Comparison of ENCODE assay signal across 21 cellular contexts in the genomic region with DNA sequence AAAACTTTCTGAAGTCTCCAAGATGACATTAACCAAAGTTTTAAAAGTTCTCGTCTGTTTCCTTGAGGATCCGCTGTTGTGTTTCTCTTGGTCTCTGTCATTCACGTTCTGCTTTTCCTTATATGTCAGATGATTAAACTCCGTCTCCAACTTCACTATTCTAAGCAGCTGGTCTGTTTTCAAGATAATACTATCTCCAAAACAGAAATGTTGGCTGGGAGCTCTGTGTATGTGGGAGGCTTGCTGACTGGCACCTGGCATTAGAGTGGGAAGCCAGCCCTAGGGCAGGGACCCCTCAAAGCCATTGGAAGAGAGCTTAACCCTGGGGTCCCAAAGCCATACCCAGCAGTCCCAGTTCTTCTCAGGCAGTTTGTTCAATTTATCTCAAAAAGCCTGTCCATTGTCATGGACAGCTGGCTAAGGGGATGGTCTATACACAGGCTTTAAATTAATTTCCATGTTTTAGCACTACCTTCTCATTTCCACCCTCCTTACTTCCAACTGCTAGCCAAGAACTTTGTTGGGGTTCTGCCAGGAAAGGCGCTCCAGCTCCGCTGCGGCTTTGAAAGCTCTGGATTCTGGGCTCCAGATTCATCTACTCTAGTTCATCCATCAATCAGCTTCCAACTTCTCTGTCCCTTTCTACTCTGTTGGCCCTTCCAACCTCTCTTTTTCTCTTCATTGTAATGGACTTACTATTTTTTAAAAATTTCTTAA. TPM values are rescaled to one million over a fixed set of nuclear protein-coding genes. Genes with fewer than 3 reads are reported as not detected.
A peak's percentile ranks its signal among the peaks of the same experiment; 100 is the strongest.
DNase-seq lines count a peak whose midpoint lies in the region; ATAC-seq, FAIRE-seq and TF ChIP-seq lines count a peak whose summit lies in the region.
"Had no signal": no experiment of that assay in that cellular context is flagged by ENCODE, and none has a peak within 500 bp of the region (broad histone marks: within the 10 kb centered on the region; RNA-seq: fewer than 3 reads in every experiment).

No MANE protein-coding gene starts in this region.

- H3K27ac Mint-ChIP-seq in activated T-helper 17 cell treated with anti-CD3 and anti-CD28 coated beads, Interleukin-2, amount 50 U/mL, for 72 hours, result peak overlapping the region; percentile 78
- H3K27ac Mint-ChIP-seq in activated CD8-positive, alpha-beta memory T cell treated with anti-CD3 and anti-CD28 coated beads, Interleukin-2, amount 10 ng/mL, durations not matched to agents 7 days and 5 days, result no peak overlapping the region
- H3K27ac Mint-ChIP-seq: activated naive CD8-positive, alpha-beta T cell treated with anti-CD3 and anti-CD28 coated beads, Interleukin-2, amount 10 ng/mL, durations not matched to agents 7 days and 5 days; neural progenitor cell had no signal

- CTCF ChIA-PET in HepG2 (lab: Yijun Ruan, JAX; ENCODE audit: low intra/inter-chr PET ratio, low total read pairs), result no interaction called here
- CTCF ChIA-PET in activated CD8-positive, alpha-beta memory T cell treated with anti-CD3 and anti-CD28 coated beads, Interleukin-2, amount 10 ng/mL, durations not matched to agents 7 days and 5 days (lab: Charles Lee), result interaction anchor here (0.6 kb wide), 1 partner anchor 9 kb away, joined by 3 read pairs; a partner anchor contains a TSS

- H3K27me3 ChIP-seq in HUES6 (ENCODE audit: control insufficient read depth, insufficient read depth, low read length) (no peaks in the 10 kb centered on the region), skeletal muscle tissue (ENCODE audit: control insufficient read depth in 3 of 3, insufficient read depth in 3 of 3, low read length in 3 of 3) (no peaks in the 10 kb centered on the region), HepG2 (ENCODE audit: control insufficient read depth in 1 of 2, insufficient read depth in 2 of 2, low read length in 2 of 2) (no peaks in the 10 kb centered on the region; a peak in 1 of 5 replicates)
- H3K27me3 ChIP-seq: BLaER1 treated with 17β-estradiol and CSF1 and Interleukin-3, amounts not matched to agents 10 nM and 100 nM; gastroesophageal sphincter; neural progenitor cell had no signal

- H3K4me1 ChIP-seq in HUES6 (ENCODE audit: control insufficient read depth, insufficient read depth, low read length) (peaks cover 22% of the 10 kb centered on the region), skeletal muscle tissue (ENCODE audit: control insufficient read depth in 3 of 3, insufficient read depth in 3 of 3, low read length in 3 of 3) (peaks cover 11 to 34% (median 20%) of the 10 kb centered on the region in 3 donors), HepG2 (ENCODE audit: insufficient read depth, low read length) (peaks cover 20% of the 10 kb centered on the region)

- no peak for TF ChIP-seq POLR2A in HepG2 (IDR thresholded peaks at IDR 0.05; ENCODE audit: insufficient read depth in 1 of 2, low read depth in 2 of 2, low read length in 2 of 2)

- H3K4me1 Mint-ChIP-seq in activated T-helper 17 cell treated with anti-CD3 and anti-CD28 coated beads, Interleukin-2, amount 50 U/mL, for 72 hours, result peaks cover 14% of the 10 kb centered on the region
- peaks cover 6% of the 10 kb centered on the region for H3K4me1 Mint-ChIP-seq in activated CD8-positive, alpha-beta memory T cell treated with anti-CD3 and anti-CD28 coated beads, Interleukin-2, amount 10 ng/mL, durations not matched to agents 7 days and 5 days

- no peaks in the 10 kb centered on the region for H3K9me3 Mint-ChIP-seq in activated T-helper 17 cell treated with anti-CD3 and anti-CD28 coated beads, Interleukin-2, amount 50 U/mL, for 72 hours
- H3K9me3 Mint-ChIP-seq in activated CD8-positive, alpha-beta memory T cell treated with anti-CD3 and anti-CD28 coated beads, Interleukin-2, amount 10 ng/mL, durations not matched to agents 7 days and 5 days (ENCODE audit: low read depth), result no peaks in the 10 kb centered on the region
- H3K9me3 Mint-ChIP-seq: activated naive CD8-positive, alpha-beta T cell treated with anti-CD3 and anti-CD28 coated beads, Interleukin-2, amount 10 ng/mL, durations not matched to agents 7 days and 5 days; neural progenitor cell had no signal

- H3K27ac ChIP-seq in HUES6 (ENCODE audit: low read depth, low read length) (peak overlapping the region; percentile 22), skeletal muscle tissue (ENCODE audit: low read depth, low read length) (peak overlapping the region; percentile 28), HepG2 (ENCODE audit: extremely low read length, insufficient read depth, low read length) (no peak overlapping the region)
- H3K27ac ChIP-seq: BLaER1 treated with 17β-estradiol and CSF1 and Interleukin-3, amounts not matched to agents 10 nM and 100 nM; gastroesophageal sphincter; neural progenitor cell; thoracic aorta had no signal

- in situ Hi-C loops in HepG2 (cut with HindIII; ENCODE audit: extremely low pct_ligation_motif_present, low pct_unique_long_range_greater_than_20kb), result no loop called here

- H3K4me3 ChIP-seq in HUES6 (ENCODE audit: low read depth, low read length) (no peak overlapping the region), skeletal muscle tissue (ENCODE audit: low read length in 3 of 3) (no peak overlapping the region), HepG2 (replicated peaks in 1 of 3; ENCODE audit: insufficient read depth in 1 of 3, low read depth in 2 of 3, low read length in 3 of 3) (no peak overlapping the region)
- H3K4me3 ChIP-seq: BLaER1 treated with 17β-estradiol and CSF1 and Interleukin-3, amounts not matched to agents 10 nM and 100 nM; gastroesophageal sphincter; HAP-1; neural progenitor cell; thoracic aorta had no signal

- H3K36me3 ChIP-seq in HUES6 (ENCODE audit: control insufficient read depth, insufficient read depth, low read length) (peaks cover 48% of the 10 kb centered on the region), skeletal muscle tissue (ENCODE audit: control insufficient read depth in 3 of 3, insufficient read depth in 3 of 3, low read length in 3 of 3) (peaks cover 4 to 18% (median 7%) of the 10 kb centered on the region in 3 donors), HepG2 (replicated peaks in 1 of 2; ENCODE audit: control insufficient read depth in 1 of 2, insufficient read depth in 2 of 2, low read length in 2 of 2) (peaks cover 8 to 42% of the 10 kb centered on the region in 2 experiments)
- H3K36me3 ChIP-seq: neural progenitor cell had no signal

- H3K9me3 ChIP-seq in HUES6 (ENCODE audit: control insufficient read depth, insufficient read depth, low read depth, low read length) (no peaks in the 10 kb centered on the region), skeletal muscle tissue (ENCODE audit: control insufficient read depth in 3 of 3, low read length in 3 of 3) (no peaks in the 10 kb centered on the region), HepG2 (ENCODE audit: low read length) (no peaks in the 10 kb centered on the region)
- H3K9me3 ChIP-seq: BLaER1 treated with 17β-estradiol and CSF1 and Interleukin-3, amounts not matched to agents 10 nM and 100 nM; gastroesophageal sphincter; HAP-1; thoracic aorta had no signal

- DNase-seq in left cardiac atrium (no peak), HepG2 (ENCODE audit: low spot score) (no peak), AG20443 (ENCODE audit: low spot score) (no peak)
- DNase-seq in activated CD8-positive, alpha-beta memory T cell treated with anti-CD3 and anti-CD28 coated beads, Interleukin-2, amount 10 ng/mL, durations not matched to agents 7 days and 5 days, result no peak
- DNase-seq: activated CD4-positive, alpha-beta T cell treated with anti-CD3 and anti-CD28 coated beads for 1 hour; activated naive CD8-positive, alpha-beta T cell treated with anti-CD3 and anti-CD28 coated beads, Interleukin-2, amount 10 ng/mL, durations not matched to agents 7 days and 5 days; caudate nucleus; DMS79; NCI-H1436 treated with DMSO at 0.1 percent for 48 hours; stimulated activated CD4-positive, alpha-beta T cell treated with anti-CD3 and anti-CD28 coated beads, Interleukin-4, amount 100 ng/mL, for 1 hour; T-helper 1 cell had no signal

- TF ChIP-seq CTCF in HepG2 (CRISPR knock-in tag; IDR thresholded peaks at IDR 0.05), result no peak

- H3K4me2 ChIP-seq in HepG2 (ENCODE audit: low read depth, low read length), result no peak overlapping the region
- H3K4me2 ChIP-seq: neural progenitor cell had no signal

- TF ChIP-seq EP300 in HepG2 (IDR thresholded peaks at IDR 0.05; ENCODE audit: low read depth in 2 of 2, low read length in 2 of 2), result no peak
- TF ChIP-seq EP300 in HepG2 (CRISPR knock-in tag; IDR thresholded peaks at IDR 0.05; ENCODE audit: borderline replicate concordance), result no peak

- peaks cover 17% of the 10 kb centered on the region for H4K20me1 ChIP-seq in HepG2 (ENCODE audit: insufficient read depth, low read length)

- no peak overlapping the region for H3K4me3 Mint-ChIP-seq in activated T-helper 17 cell treated with anti-CD3 and anti-CD28 coated beads, Interleukin-2, amount 50 U/mL, for 72 hours
- H3K4me3 Mint-ChIP-seq in activated CD8-positive, alpha-beta memory T cell treated with anti-CD3 and anti-CD28 coated beads, Interleukin-2, amount 10 ng/mL, durations not matched to agents 7 days and 5 days, result no peak overlapping the region
- H3K4me3 Mint-ChIP-seq: activated naive CD8-positive, alpha-beta T cell treated with anti-CD3 and anti-CD28 coated beads, Interleukin-2, amount 10 ng/mL, durations not matched to agents 7 days and 5 days; neural progenitor cell had no signal

- intact Hi-C loops in left cardiac atrium (cut with DNase I), result loop anchor here in 1 of 2 donors (5.0 kb wide), 1 partner anchor 46 kb away; a partner anchor contains a TSS
- intact Hi-C loops in HepG2 (cut with micrococcal nuclease; ENCODE audit: unreplicated experiment), result no loop called here

- no peak overlapping the region for H2AFZ ChIP-seq in HepG2 (ENCODE audit: low read length)
- H2AFZ ChIP-seq: neural progenitor cell had no signal

- no peak for FAIRE-seq in HepG2 (lab: Jason Lieb, UNC)
- FAIRE-seq: GM18507 had no signal

- peaks cover 63% of the 10 kb centered on the region for H3K36me3 Mint-ChIP-seq in activated T-helper 17 cell treated with anti-CD3 and anti-CD28 coated beads, Interleukin-2, amount 50 U/mL, for 72 hours (ENCODE audit: low read depth)
- peaks cover 24% of the 10 kb centered on the region for H3K36me3 Mint-ChIP-seq in activated CD8-positive, alpha-beta memory T cell treated with anti-CD3 and anti-CD28 coated beads, Interleukin-2, amount 10 ng/mL, durations not matched to agents 7 days and 5 days

- peaks cover 56% of the 10 kb centered on the region for H3K79me2 ChIP-seq in HepG2 (ENCODE audit: insufficient read depth, low read length)

- no peak for ATAC-seq in activated T-helper 17 cell treated with anti-CD3 and anti-CD28 coated beads, Interleukin-2, amount 50 U/mL, for 72 hours (replicated peaks)
- ATAC-seq in left cardiac atrium (peak; percentile 82 to 84), HepG2 (no peak)
- no peak for ATAC-seq in activated CD8-positive, alpha-beta memory T cell treated with anti-CD3 and anti-CD28 coated beads, Interleukin-2, amount 10 ng/mL, durations not matched to agents 7 days and 5 days
- ATAC-seq: gastroesophageal sphincter had no signal

- TF ChIP-seq RAD21 in HepG2 (CRISPR knock-in tag; IDR thresholded peaks at IDR 0.05), result no peak

- BruUV-seq in HepG2 (replicated peaks; lab: Mats Ljungman, UMichigan), result no TSS peak

- no peak overlapping the region for H3K9ac ChIP-seq in HUES6 (ENCODE audit: low read length)
- peak overlapping the region in 1 of 3 donors; percentile 10 for H3K9ac ChIP-seq in skeletal muscle tissue (ENCODE audit: low read depth in 1 of 3, low read length in 3 of 3)
- H3K9ac ChIP-seq in HepG2 (ENCODE audit: insufficient read depth, low read depth, low read length), result no peak overlapping the region
- H3K9ac ChIP-seq: BLaER1 treated with 17β-estradiol and CSF1 and Interleukin-3, amounts not matched to agents 10 nM and 100 nM; neural progenitor cell had no signal

- H3K27me3 Mint-ChIP-seq in activated T-helper 17 cell treated with anti-CD3 and anti-CD28 coated beads, Interleukin-2, amount 50 U/mL, for 72 hours, result no peaks in the 10 kb centered on the region
- H3K27me3 Mint-ChIP-seq in activated CD8-positive, alpha-beta memory T cell treated with anti-CD3 and anti-CD28 coated beads, Interleukin-2, amount 10 ng/mL, durations not matched to agents 7 days and 5 days, result no peaks in the 10 kb centered on the region
- H3K27me3 Mint-ChIP-seq: activated naive CD8-positive, alpha-beta T cell treated with anti-CD3 and anti-CD28 coated beads, Interleukin-2, amount 10 ng/mL, durations not matched to agents 7 days and 5 days had no signal

- POLR2A ChIA-PET in HepG2 (lab: Yijun Ruan, JAX), result interaction anchor here (1.6 kb wide), 1 partner anchor 10 kb away, joined by 4 read pairs; no protein-coding TSS in a partner anchor

- 99% methylated on average over 7 of the region's 7 CpGs for WGBS in HepG2 (ENCODE audit: low lambda C conversion rate)

RNA-seq across cellular contexts. Expression of a gene that starts 9.2 kb away (rescaled TPM):
- total RNA-seq in activated T-helper 17 cell treated with anti-CD3 and anti-CD28 coated beads, Interleukin-2, amount 50 U/mL, for 72 hours, result 10 to 100 TPM; 46.1 to 63.8 TPM
- total RNA-seq in left cardiac atrium, result 100 to 1,000 TPM; 100 to 128 TPM
- total RNA-seq in skeletal muscle tissue, result 99.7 TPM
- 53.9 and 73.8 TPM in 2 replicates for total RNA-seq in HepG2 (2016; rRNA removed; fragmentation: Illumina TruSeq; extraction: Trizol)
- 13.6 and 15.2 TPM in 2 replicates for total RNA-seq in HepG2 (2016; cell fraction: cytosol; rRNA removed; fragmentation: Illumina TruSeq; extraction: Trizol; ENCODE audit: low read depth)
- 53.8 and 73.4 TPM in 2 replicates for total RNA-seq in HepG2 (2016; cell fraction: insoluble cytoplasmic fraction; rRNA removed; fragmentation: Illumina TruSeq; extraction: Trizol)
- 46.1 and 47.0 TPM in 2 replicates for total RNA-seq in HepG2 (2016; cell fraction: membrane; rRNA removed; fragmentation: Illumina TruSeq; extraction: Trizol)
- 30.5 and 36.6 TPM in 2 replicates for total RNA-seq in HepG2 (2016; cell fraction: nucleus; rRNA removed; fragmentation: Illumina TruSeq; extraction: Trizol)
- polyA plus RNA-seq in HepG2 (2011; rRNA removed), result 29.3 and 32.1 TPM in 2 replicates
- polyA plus RNA-seq in HepG2 (2011; cell fraction: cytosol; rRNA removed), result 15.5 and 22.7 TPM in 2 replicates
- 16.1 and 16.9 TPM in 2 replicates for polyA plus RNA-seq in HepG2 (2011; cell fraction: nucleus; rRNA removed)
- 29.1 and 30.1 TPM in 2 replicates for polyA plus RNA-seq in HepG2 (2012)
- 8.4 and 9.7 TPM in 2 replicates for polyA plus RNA-seq in HepG2 (2016; cell fraction: cytosol; fragmentation: Illumina TruSeq; extraction: Trizol; ENCODE audit: low read depth)
- polyA plus RNA-seq in HepG2 (2016; cell fraction: insoluble cytoplasmic fraction; fragmentation: Illumina TruSeq; extraction: Trizol; ENCODE audit: low read depth), result 64.4 and 68.4 TPM in 2 replicates
- 26.9 and 28.8 TPM in 2 replicates for polyA plus RNA-seq in HepG2 (2016; cell fraction: membrane; fragmentation: Illumina TruSeq; extraction: Trizol; ENCODE audit: low read depth)
- polyA plus RNA-seq in HepG2 (2016; cell fraction: nucleus; fragmentation: Illumina TruSeq; extraction: Trizol; ENCODE audit: insufficient read depth, low read depth), result 37.4 and 40.1 TPM in 2 replicates
- polyA minus RNA-seq in HepG2 (2011; rRNA and poly(A)+ RNA removed; ENCODE audit: low replicate concordance), result 24.0 and 76.6 TPM in 2 replicates
- 36.8 and 38.1 TPM in 2 replicates for polyA minus RNA-seq in HepG2 (2011; cell fraction: cytosol; rRNA and poly(A)+ RNA removed)
- polyA minus RNA-seq in HepG2 (2011; cell fraction: nucleus; rRNA and poly(A)+ RNA removed), result 38.5 and 46.7 TPM in 2 replicates
- total RNA-seq in activated CD8-positive, alpha-beta memory T cell treated with anti-CD3 and anti-CD28 coated beads, Interleukin-2, amount 10 ng/mL, durations not matched to agents 7 days and 5 days, result 10 to 100 TPM; 62.5 to 73.2 TPM

RNA-seq across cellular contexts. Expression of a gene that starts 46.4 kb away (rescaled TPM):
- 10 to 100 TPM; 13.5 to 18.0 TPM for total RNA-seq in activated T-helper 17 cell treated with anti-CD3 and anti-CD28 coated beads, Interleukin-2, amount 50 U/mL, for 72 hours
- total RNA-seq in left cardiac atrium (10 to 100 TPM; 10.9 to 13.4 TPM), skeletal muscle tissue (18.3 TPM), HepG2 (2016; rRNA removed; fragmentation: Illumina TruSeq; extraction: Trizol) (24.0 and 25.5 TPM in 2 replicates)
- 30.8 and 39.8 TPM in 2 replicates for total RNA-seq in HepG2 (2016; cell fraction: cytosol; rRNA removed; fragmentation: Illumina TruSeq; extraction: Trizol; ENCODE audit: low read depth)
- total RNA-seq in HepG2 (2016; cell fraction: insoluble cytoplasmic fraction; rRNA removed; fragmentation: Illumina TruSeq; extraction: Trizol), result 25.7 and 25.9 TPM in 2 replicates
- 36.4 and 42.2 TPM in 2 replicates for total RNA-seq in HepG2 (2016; cell fraction: membrane; rRNA removed; fragmentation: Illumina TruSeq; extraction: Trizol)
- 13.1 and 15.9 TPM in 2 replicates for total RNA-seq in HepG2 (2016; cell fraction: nucleus; rRNA removed; fragmentation: Illumina TruSeq; extraction: Trizol)
- 26.3 and 31.7 TPM in 2 replicates for polyA plus RNA-seq in HepG2 (2011; rRNA removed)
- polyA plus RNA-seq in HepG2 (2011; cell fraction: cytosol; rRNA removed), result 23.2 and 25.9 TPM in 2 replicates
- 12.8 and 15.4 TPM in 2 replicates for polyA plus RNA-seq in HepG2 (2011; cell fraction: nucleus; rRNA removed)
- 17.2 and 19.2 TPM in 2 replicates for polyA plus RNA-seq in HepG2 (2012)
- 44.3 and 51.0 TPM in 2 replicates for polyA plus RNA-seq in HepG2 (2016; cell fraction: cytosol; fragmentation: Illumina TruSeq; extraction: Trizol; ENCODE audit: low read depth)
- 28.8 and 33.4 TPM in 2 replicates for polyA plus RNA-seq in HepG2 (2016; cell fraction: insoluble cytoplasmic fraction; fragmentation: Illumina TruSeq; extraction: Trizol; ENCODE audit: low read depth)
- polyA plus RNA-seq in HepG2 (2016; cell fraction: membrane; fragmentation: Illumina TruSeq; extraction: Trizol; ENCODE audit: low read depth), result 35.5 and 38.7 TPM in 2 replicates
- polyA plus RNA-seq in HepG2 (2016; cell fraction: nucleus; fragmentation: Illumina TruSeq; extraction: Trizol; ENCODE audit: insufficient read depth, low read depth), result 22.3 and 28.3 TPM in 2 replicates
- polyA minus RNA-seq in HepG2 (2011; rRNA and poly(A)+ RNA removed; ENCODE audit: low replicate concordance), result 27.9 and 55.6 TPM in 2 replicates
- 4.3 and 8.2 TPM in 2 replicates for polyA minus RNA-seq in HepG2 (2011; cell fraction: cytosol; rRNA and poly(A)+ RNA removed)
- polyA minus RNA-seq in HepG2 (2011; cell fraction: nucleus; rRNA and poly(A)+ RNA removed), result 32.2 TPM in 2 replicates
- total RNA-seq in activated CD8-positive, alpha-beta memory T cell treated with anti-CD3 and anti-CD28 coated beads, Interleukin-2, amount 10 ng/mL, durations not matched to agents 7 days and 5 days, result 10 to 100 TPM; 28.3 to 29.0 TPM

RNA-seq across cellular contexts. Expression of a gene that starts 49.6 kb away (rescaled TPM):
- total RNA-seq in activated T-helper 17 cell treated with anti-CD3 and anti-CD28 coated beads, Interleukin-2, amount 50 U/mL, for 72 hours, result under 1 TPM; 0.54 to 0.61 TPM
- total RNA-seq in left cardiac atrium (10 to 100 TPM; 19.0 to 33.0 TPM), skeletal muscle tissue (28.7 TPM), HepG2 (2016; rRNA removed; fragmentation: Illumina TruSeq; extraction: Trizol) (not detected in 2 replicates)
- total RNA-seq in HepG2 (2016; cell fraction: cytosol; rRNA removed; fragmentation: Illumina TruSeq; extraction: Trizol; ENCODE audit: low read depth), result not detected in 2 replicates
- not detected in 2 replicates for total RNA-seq in HepG2 (2016; cell fraction: insoluble cytoplasmic fraction; rRNA removed; fragmentation: Illumina TruSeq; extraction: Trizol)
- total RNA-seq in HepG2 (2016; cell fraction: membrane; rRNA removed; fragmentation: Illumina TruSeq; extraction: Trizol), result not detected in 2 replicates
- not detected in 2 replicates for total RNA-seq in HepG2 (2016; cell fraction: nucleus; rRNA removed; fragmentation: Illumina TruSeq; extraction: Trizol)
- polyA plus RNA-seq in HepG2 (2011; rRNA removed), result not detected in 2 replicates
- polyA plus RNA-seq in HepG2 (2011; cell fraction: cytosol; rRNA removed), result not detected in 2 replicates
- not detected in 2 replicates for polyA plus RNA-seq in HepG2 (2011; cell fraction: nucleus; rRNA removed)
- polyA plus RNA-seq in HepG2 (2012), result not detected in 2 replicates
- not detected in 2 replicates for polyA plus RNA-seq in HepG2 (2016; cell fraction: cytosol; fragmentation: Illumina TruSeq; extraction: Trizol; ENCODE audit: low read depth)
- polyA plus RNA-seq in HepG2 (2016; cell fraction: insoluble cytoplasmic fraction; fragmentation: Illumina TruSeq; extraction: Trizol; ENCODE audit: low read depth), result not detected in 2 replicates
- polyA plus RNA-seq in HepG2 (2016; cell fraction: membrane; fragmentation: Illumina TruSeq; extraction: Trizol; ENCODE audit: low read depth), result not detected in 2 replicates
- polyA plus RNA-seq in HepG2 (2016; cell fraction: nucleus; fragmentation: Illumina TruSeq; extraction: Trizol; ENCODE audit: insufficient read depth, low read depth), result not detected in 2 replicates
- polyA minus RNA-seq in HepG2 (2011; rRNA and poly(A)+ RNA removed; ENCODE audit: low replicate concordance), result not detected in 2 replicates
- not detected in 2 replicates for polyA minus RNA-seq in HepG2 (2011; cell fraction: cytosol; rRNA and poly(A)+ RNA removed)
- not detected in 2 replicates for polyA minus RNA-seq in HepG2 (2011; cell fraction: nucleus; rRNA and poly(A)+ RNA removed)
- total RNA-seq in activated CD8-positive, alpha-beta memory T cell treated with anti-CD3 and anti-CD28 coated beads, Interleukin-2, amount 10 ng/mL, durations not matched to agents 7 days and 5 days, result 10 to 100 TPM; 13.3 to 22.4 TPM
- total RNA-seq: RPMI7951 had no signal

Comparison
In these comparisons a context has a peak if more than half of its experiments do, and no peak if none do; other contexts are left out.
1. ATAC-seq: peak in left cardiac atrium (2 of 2); none in activated T-helper 17 cell treated with anti-CD3 and anti-CD28 coated beads, Interleukin-2, amount 50 U/mL, for 72 hours (single experiment), HepG2 (single experiment) and activated CD8-positive, alpha-beta memory T cell treated with anti-CD3 and anti-CD28 coated beads, Interleukin-2, amount 10 ng/mL, durations not matched to agents 7 days and 5 days (single experiment).
2. RNA of a gene that starts 49.6 kb away (total RNA-seq): 19.0 to 33.0 TPM in left cardiac atrium, 28.7 TPM in skeletal muscle tissue (single experiment) and 13.3 to 22.4 TPM in activated CD8-positive, alpha-beta memory T cell treated with anti-CD3 and anti-CD28 coated beads, Interleukin-2, amount 10 ng/mL, durations not matched to agents 7 days and 5 days; 0.54 to 0.61 TPM in activated T-helper 17 cell treated with anti-CD3 and anti-CD28 coated beads, Interleukin-2, amount 50 U/mL, for 72 hours and not detected in HepG2; every median in the first group is over 4 times any median in the second.